ENCODE assay signal across 11 cellular contexts in genomic region chr14:73489481-73490175, GRCh38. TPM values are rescaled to one million over a fixed set of nuclear protein-coding genes. Genes with fewer than 3 reads are reported as not detected.
DNase-seq lines count a peak whose midpoint lies in the region; ATAC-seq and TF ChIP-seq lines count a peak whose summit lies in the region.
"Had no signal": no experiment of that assay in that cellular context is flagged by ENCODE, and none has a peak within 500 bp of the region (broad histone marks: within the 10 kb centered on the region; RNA-seq: fewer than 3 reads in every experiment).

No MANE protein-coding gene starts in this region.

- no peak for TF ChIP-seq CTCF in mesothelial cell of epicardium (IDR thresholded peaks at IDR 0.05; ENCODE audit: unreplicated experiment)

- peaks cover 15 to 39% (median 22%) of the 10 kb centered on the region in 4 donors for H3K4me1 Mint-ChIP-seq in CD4-positive, CD25-positive, alpha-beta regulatory T cell
- H3K4me1 Mint-ChIP-seq in activated CD8-positive, alpha-beta T cell treated with anti-CD3 and anti-CD28 coated beads, Interleukin-2, amount 10 ng/mL, durations not matched to agents 7 days and 5 days (ENCODE audit: low read depth): peaks cover 32% of the 10 kb centered on the region
- H3K4me1 Mint-ChIP-seq in mesothelial cell of epicardium: peaks cover 21% of the 10 kb centered on the region

- peak overlapping the region in 1 of 3 donors; percentile 60 for H3K27ac Mint-ChIP-seq in CD4-positive, CD25-positive, alpha-beta regulatory T cell
- H3K27ac Mint-ChIP-seq in activated CD8-positive, alpha-beta T cell treated with anti-CD3 and anti-CD28 coated beads, Interleukin-2, amount 10 ng/mL, durations not matched to agents 7 days and 5 days: no peak overlapping the region
- H3K27ac Mint-ChIP-seq in mesothelial cell of epicardium: peak overlapping the region; percentile 42

- H3K27me3 ChIP-seq in CD4-positive, CD25-positive, alpha-beta regulatory T cell (ENCODE audit: control insufficient read depth, insufficient read depth, low read length): no peaks in the 10 kb centered on the region

- POLR2A ChIA-PET in activated CD8-positive, alpha-beta T cell treated with anti-CD3 and anti-CD28 coated beads, Interleukin-2, amount 10 ng/mL, durations not matched to agents 7 days and 5 days (lab: Charles Lee): interaction anchor here (2.4 kb wide), 1 partner anchor 80 kb away, joined by 22 read pairs; the partner anchor contains the start of gene ACOT2

- H3K4me1 ChIP-seq in CD4-positive, CD25-positive, alpha-beta regulatory T cell (ENCODE audit: control insufficient read depth, insufficient read depth, low read length, poor library complexity, severe bottlenecking): peaks cover 30% of the 10 kb centered on the region

- H3K27me3 Mint-ChIP-seq in CD4-positive, CD25-positive, alpha-beta regulatory T cell: peaks cover 14% of the 10 kb centered on the region
- H3K27me3 Mint-ChIP-seq in activated CD8-positive, alpha-beta T cell treated with anti-CD3 and anti-CD28 coated beads, Interleukin-2, amount 10 ng/mL, durations not matched to agents 7 days and 5 days (ENCODE audit: low read depth): peaks cover 8% of the 10 kb centered on the region
- no peaks in the 10 kb centered on the region for H3K27me3 Mint-ChIP-seq in mesothelial cell of epicardium (ENCODE audit: low read depth)

- no peaks in the 10 kb centered on the region for H3K9me3 ChIP-seq in CD4-positive, CD25-positive, alpha-beta regulatory T cell (ENCODE audit: control insufficient read depth in 2 of 2, low read length in 2 of 2)

- H3K36me3 Mint-ChIP-seq in CD4-positive, CD25-positive, alpha-beta regulatory T cell: peaks cover 10% of the 10 kb centered on the region
- peaks cover 28% of the 10 kb centered on the region for H3K36me3 Mint-ChIP-seq in activated CD8-positive, alpha-beta T cell treated with anti-CD3 and anti-CD28 coated beads, Interleukin-2, amount 10 ng/mL, durations not matched to agents 7 days and 5 days (ENCODE audit: low read depth)
- H3K36me3 Mint-ChIP-seq in mesothelial cell of epicardium: peaks cover 5% of the 10 kb centered on the region

- no peak overlapping the region for H3K27ac ChIP-seq in CD4-positive, CD25-positive, alpha-beta regulatory T cell (ENCODE audit: insufficient read depth, low read length, poor library complexity, severe bottlenecking)

- peak overlapping the region; percentile 89 to 96 (median 92) for H3K4me3 Mint-ChIP-seq in CD4-positive, CD25-positive, alpha-beta regulatory T cell
- H3K4me3 Mint-ChIP-seq in activated CD8-positive, alpha-beta T cell treated with anti-CD3 and anti-CD28 coated beads, Interleukin-2, amount 10 ng/mL, durations not matched to agents 7 days and 5 days: peak overlapping the region; percentile 38
- peak overlapping the region; percentile 55 for H3K4me3 Mint-ChIP-seq in mesothelial cell of epicardium

- peaks cover 7% of the 10 kb centered on the region for H3K36me3 ChIP-seq in CD4-positive, CD25-positive, alpha-beta regulatory T cell (ENCODE audit: control insufficient read depth, insufficient read depth, low read length)

- no peak for ATAC-seq in CD4-positive, CD25-positive, alpha-beta regulatory T cell (ENCODE audit: low read depth in 2 of 2)
- ATAC-seq in activated CD8-positive, alpha-beta T cell treated with anti-CD3 and anti-CD28 coated beads, Interleukin-2, amount 10 ng/mL, durations not matched to agents 7 days and 5 days: no peak
- ATAC-seq in GM19035 (IDR thresholded peaks at IDR 0.05; ENCODE audit: unreplicated experiment): no peak

- no peaks in the 10 kb centered on the region for H3K9me3 Mint-ChIP-seq in CD4-positive, CD25-positive, alpha-beta regulatory T cell
- no peaks in the 10 kb centered on the region for H3K9me3 Mint-ChIP-seq in activated CD8-positive, alpha-beta T cell treated with anti-CD3 and anti-CD28 coated beads, Interleukin-2, amount 10 ng/mL, durations not matched to agents 7 days and 5 days (ENCODE audit: insufficient read depth)
- no peaks in the 10 kb centered on the region for H3K9me3 Mint-ChIP-seq in mesothelial cell of epicardium

- CTCF ChIA-PET in activated CD8-positive, alpha-beta T cell treated with anti-CD3 and anti-CD28 coated beads, Interleukin-2, amount 10 ng/mL, durations not matched to agents 7 days and 5 days (lab: Charles Lee): interaction anchor here (0.8 kb wide), 1 partner anchor 12 kb away, joined by 6 read pairs; no protein-coding TSS in a partner anchor

- no peak for DNase-seq in CD4-positive, CD25-positive, alpha-beta regulatory T cell
- DNase-seq in EL (peak; percentile 65), mesothelial cell of epicardium (ENCODE audit: low spot score in 2 of 2, unreplicated experiment in 2 of 2) (no peak), glomerular visceral epithelial cell (ENCODE audit: extremely low spot score) (no peak), ecto neural progenitor cell (ENCODE audit: low spot score) (no peak), NCI-H2227 (lab: John Stamatoyannopoulos, UW; ENCODE audit: unreplicated experiment) (no peak)
- DNase-seq in activated CD8-positive, alpha-beta T cell treated with anti-CD3 and anti-CD28 coated beads, Interleukin-2, amount 10 ng/mL, durations not matched to agents 7 days and 5 days: no peak
- DNase-seq: NCI-H2081 treated with DMSO at 0.1 percent for 48 hours, right cardiac atrium, substantia nigra had no signal

- H3K4me3 ChIP-seq in CD4-positive, CD25-positive, alpha-beta regulatory T cell (ENCODE audit: low read depth, low read length): no peak overlapping the region

RNA-seq across cellular contexts. Expression of gene RIOX1, which starts 1.1 kb away (rescaled TPM):
- total RNA-seq in CD4-positive, CD25-positive, alpha-beta regulatory T cell: 22.7 TPM
- polyA plus RNA-seq in CD4-positive, CD25-positive, alpha-beta regulatory T cell: 10 to 100 TPM; 22.8 to 36.2 (median 29.8) TPM
- 10 to 100 TPM; 22.2 to 22.8 TPM for total RNA-seq in activated CD8-positive, alpha-beta T cell treated with anti-CD3 and anti-CD28 coated beads, Interleukin-2, amount 10 ng/mL, durations not matched to agents 7 days and 5 days
- 12.4 to 12.6 TPM (median 12.6 TPM) in 3 replicates for total RNA-seq in mesothelial cell of epicardium

RNA-seq across cellular contexts. Expression of gene NUMB, which starts 31.3 kb away (rescaled TPM):
- total RNA-seq in CD4-positive, CD25-positive, alpha-beta regulatory T cell: 53.2 TPM
- polyA plus RNA-seq in CD4-positive, CD25-positive, alpha-beta regulatory T cell: 10 to 100 TPM; 28.8 to 34.5 (median 32.1) TPM
- total RNA-seq in activated CD8-positive, alpha-beta T cell treated with anti-CD3 and anti-CD28 coated beads, Interleukin-2, amount 10 ng/mL, durations not matched to agents 7 days and 5 days: 10 to 100 TPM; 37.7 to 40.2 TPM
- 85.8 to 89.8 TPM (median 88.0 TPM) in 3 replicates for total RNA-seq in mesothelial cell of epicardium

RNA-seq across cellular contexts. Expression of gene ACOT1, which starts 47.3 kb away (rescaled TPM):
- total RNA-seq in CD4-positive, CD25-positive, alpha-beta regulatory T cell: 1.7 TPM
- 1 to 10 TPM; 4.2 to 5.9 (median 5.0) TPM for polyA plus RNA-seq in CD4-positive, CD25-positive, alpha-beta regulatory T cell
- 1 to 10 TPM; 2.0 to 3.2 TPM for total RNA-seq in activated CD8-positive, alpha-beta T cell treated with anti-CD3 and anti-CD28 coated beads, Interleukin-2, amount 10 ng/mL, durations not matched to agents 7 days and 5 days
- total RNA-seq in mesothelial cell of epicardium: 6.0 to 7.4 TPM (median 7.2 TPM) in 3 replicates

Comparison
In these comparisons a context has a peak if more than half of its experiments do, and no peak if none do; other contexts are left out.
1. H3K4me3 Mint-ChIP-seq: peak in every context shown above with its lines; median percentile 92 in CD4-positive, CD25-positive, alpha-beta regulatory T cell; 55 in mesothelial cell of epicardium; 38 in activated CD8-positive, alpha-beta T cell treated with anti-CD3 and anti-CD28 coated beads, Interleukin-2, amount 10 ng/mL, durations not matched to agents 7 days and 5 days.